8 cellular contexts compared by ENCODE assay signal in genomic region chr13:112218416-112218815, GRCh38.
"Had no signal": no experiment of that assay in that cellular context is flagged by ENCODE, and none has a peak within 500 bp of the region (broad histone marks: within the 10 kb centered on the region; RNA-seq: fewer than 3 reads in every experiment).

No MANE protein-coding gene starts in this region.

- H3K27ac Mint-ChIP-seq: GM23338, H9, HFFc6 had no signal

- H3K9me3 ChIP-seq: HAP-1 had no signal

- H3K4me2 ChIP-seq: GM23338 had no signal

- DNase-seq: GM23248, GOT3, H7, H9, HCEC 1CT, HFFc6 had no signal

- H3K4me3 ChIP-seq: GM23248, GM23338, HAP-1 had no signal

- H3K9ac ChIP-seq: GM23248 had no signal

- H3K9me3 Mint-ChIP-seq: GM23338 had no signal

- H2AFZ ChIP-seq: GM23248, GM23338 had no signal

- H3K27ac ChIP-seq: GM23248 had no signal

- H3K36me3 ChIP-seq: HAP-1 had no signal

- H3K4me1 ChIP-seq: HAP-1 had no signal

- H3K4me3 Mint-ChIP-seq: GM23338, H9, HFFc6 had no signal
